ENCODE assay signal across 19 cellular contexts in genomic region chr9:78441396-78441795, GRCh38.
"Had no signal": no experiment of that assay in that cellular context is flagged by ENCODE, and none has a peak within 500 bp of the region (broad histone marks: within the 10 kb centered on the region; RNA-seq: fewer than 3 reads in every experiment).

No MANE protein-coding gene starts in this region.

- H3K4me2 ChIP-seq: SK-N-SH had no signal

- H3K9ac ChIP-seq: SK-N-SH had no signal

- DNase-seq: IMR-90, Karpas-422, KG1, MM.1S, NCI-H1092 treated with DMSO at 0.1 percent for 48 hours, NCI-H1436, NCI-H187, NCI-H2029, NCI-H2081 treated with DMSO at 0.1 percent for 48 hours, NCI-H226, NCI-H446, NCI-H510A, NCI-H69, NCI-H774, Right ventricle myocardium superior, RPMI8226, SIG-M5, SK-N-SH, SW 1271 had no signal

- H3K9me3 ChIP-seq: SK-N-SH had no signal
